Comparison of ENCODE assay signal across 8 cellular contexts in genomic region chr1:212858055-212858460, GRCh38. TPM values are rescaled to one million over a fixed set of nuclear protein-coding genes. Genes with fewer than 3 reads are reported as not detected.
DNase-seq lines count a peak whose midpoint lies in the region; ATAC-seq, FAIRE-seq and TF ChIP-seq lines count a peak whose summit lies in the region.

TSS of gene FLVCR1 (plus strand) at chr1:212858275. CDS start at chr1:212858453, 178 bp downstream.

- peak; percentile 78 to 89 (median 84) for DNase-seq in CD4-positive, alpha-beta T cell
- DNase-seq in NCI-H82 (lab: John Stamatoyannopoulos, UW) (peak; percentile 99), dermis blood vessel endothelial cell (peak; percentile 97), HepG2 (ENCODE audit: low spot score) (peak; percentile 93)
- peak; percentile 89 for DNase-seq in activated CD4-positive, alpha-beta T cell treated with anti-CD3 and anti-CD28 coated beads, Interleukin-2, amount 50 U/mL, for 4 hours
- DNase-seq in stimulated activated CD4-positive, alpha-beta T cell treated with anti-CD3 and anti-CD28 coated beads, Interleukin-2, amount 100 ng/mL, for 48 hours: peak; percentile 89 to 91

- H3K9ac ChIP-seq in HepG2 (ENCODE audit: insufficient read depth, low read depth, low read length): peak within 1 kb of the TSS; percentile 80

- peaks cover 28% of the 10 kb centered on the region for H3K36me3 Mint-ChIP-seq in CD4-positive, alpha-beta T cell (ENCODE audit: low read depth)

- H3K4me3 ChIP-seq in HepG2 (replicated peaks in 1 of 3; ENCODE audit: insufficient read depth in 1 of 3, low read depth in 2 of 3, low read length in 3 of 3): peak within 1 kb of the TSS; percentile 74 to 93 (median 90)

- TF ChIP-seq RAD21 in HepG2 (CRISPR knock-in tag; IDR thresholded peaks at IDR 0.05): 0 out of 2 replicates have a peak, but pooled peaks have one; percentile 38

- CTCF ChIA-PET in CD4-positive, alpha-beta T cell (lab: Charles Lee): no interaction called here
- CTCF ChIA-PET in HepG2 (lab: Yijun Ruan, JAX; ENCODE audit: low intra/inter-chr PET ratio, low total read pairs): no interaction called here

- no peaks in the 10 kb centered on the region for H3K27me3 Mint-ChIP-seq in CD4-positive, alpha-beta T cell

- TF ChIP-seq POLR2A in HepG2 (IDR thresholded peaks at IDR 0.05; ENCODE audit: insufficient read depth in 1 of 2, low read depth in 2 of 2, low read length in 2 of 2): peak; percentile 55 to 93; a peak in 2 of 4 replicates

- no peaks in the 10 kb centered on the region for H3K36me3 ChIP-seq in HepG2 (replicated peaks in 1 of 2; ENCODE audit: control insufficient read depth in 1 of 2, insufficient read depth in 2 of 2, low read length in 2 of 2)

- peaks cover 66% of the 10 kb centered on the region for H3K4me1 ChIP-seq in HepG2 (ENCODE audit: insufficient read depth, low read length)

- no peaks in the 10 kb centered on the region for H3K9me3 ChIP-seq in CD4-positive, alpha-beta T cell (ENCODE audit: control insufficient read depth, low read length)
- no peaks in the 10 kb centered on the region for H3K9me3 ChIP-seq in HepG2 (ENCODE audit: low read length)

- H3K27ac Mint-ChIP-seq in CD4-positive, alpha-beta T cell: peak within 1 kb of the TSS; percentile 89

- in situ Hi-C loops in HepG2 (cut with HindIII; ENCODE audit: extremely low pct_ligation_motif_present, low pct_unique_long_range_greater_than_20kb): loop anchor here (5.0 kb wide), 1 partner anchor 41 kb away; no protein-coding TSS in a partner anchor

- TF ChIP-seq EP300 in HepG2 (IDR thresholded peaks at IDR 0.05; ENCODE audit: low read depth in 2 of 2, low read length in 2 of 2): no peak
- TF ChIP-seq EP300 in HepG2 (CRISPR knock-in tag; IDR thresholded peaks at IDR 0.05; ENCODE audit: borderline replicate concordance): no peak

- POLR2A ChIA-PET in CD4-positive, alpha-beta T cell (lab: Charles Lee): interaction anchor here (0.5 to 2.0 kb wide), 12 partner anchors 15 to 823 kb away, joined by 3 to 15 read pairs (median 4); partner anchors contain the start of genes DTL, INTS7, NSL1 and TATDN3
- POLR2A ChIA-PET in HepG2 (lab: Yijun Ruan, JAX): interaction anchor here (0.6 to 7.2 kb wide), 23 partner anchors 10 to 250 kb away, joined by 3 to 80 read pairs (median 6); partner anchors contain the start of genes ATF3, NSL1, SPATA45 and TATDN3

- peak; percentile 95 for ATAC-seq in CD4-positive, alpha-beta T cell (ENCODE audit: poor library complexity)
- ATAC-seq in GM19452 (IDR thresholded peaks at IDR 0.05; ENCODE audit: unreplicated experiment) (peak; percentile 96), HG03575 (IDR thresholded peaks at IDR 0.05; ENCODE audit: extremely low read depth, insufficient number of reproducible peaks, low FRiP score, unreplicated experiment) (peak; percentile 66), HepG2 (peak; percentile 97)

- peaks cover 18% of the 10 kb centered on the region for H3K4me1 Mint-ChIP-seq in CD4-positive, alpha-beta T cell (ENCODE audit: low read depth)

- peak within 1 kb of the TSS; percentile 75 for H3K4me2 ChIP-seq in HepG2 (ENCODE audit: low read depth, low read length)

- no peak for TF ChIP-seq CTCF in CD4-positive, alpha-beta T cell (IDR thresholded peaks at IDR 0.05)
- no peak for TF ChIP-seq CTCF in HepG2 (CRISPR knock-in tag; IDR thresholded peaks at IDR 0.05)

- H3K79me2 ChIP-seq in HepG2 (ENCODE audit: insufficient read depth, low read length): peaks cover 52% of the 10 kb centered on the region

- no peaks in the 10 kb centered on the region for H3K27me3 ChIP-seq in CD4-positive, alpha-beta T cell (ENCODE audit: control insufficient read depth, insufficient read depth, low read length)
- H3K27me3 ChIP-seq in HepG2 (ENCODE audit: control insufficient read depth in 1 of 2, insufficient read depth in 2 of 2, low read length in 2 of 2): no peaks in the 10 kb centered on the region; a peak in 1 of 5 replicates

- H3K4me3 Mint-ChIP-seq in CD4-positive, alpha-beta T cell: peak within 1 kb of the TSS; percentile 72

- no peaks in the 10 kb centered on the region for H3K9me3 Mint-ChIP-seq in CD4-positive, alpha-beta T cell

- intact Hi-C loops in CD4-positive, alpha-beta T cell (cut with DNase I, micrococcal nuclease): loop anchor here in 1 of 2 experiments (2.0 to 10.0 kb wide), 4 partner anchors 154 to 443 kb away; partner anchors contain the start of genes PACC1 and RPS6KC1
- intact Hi-C loops in HepG2 (cut with micrococcal nuclease; ENCODE audit: unreplicated experiment): no loop called here

- no TSS peak for BruUV-seq in HepG2 (replicated peaks; lab: Mats Ljungman, UMichigan)

- FAIRE-seq in HepG2 (lab: Jason Lieb, UNC): peak; percentile 71

- H4K20me1 ChIP-seq in HepG2 (ENCODE audit: insufficient read depth, low read length): peaks cover 12% of the 10 kb centered on the region

- WGBS in HepG2 (ENCODE audit: low lambda C conversion rate): 0% methylated on average over 8 of the region's 50 CpGs

- peak within 1 kb of the TSS; percentile 55 for H3K27ac ChIP-seq in CD4-positive, alpha-beta T cell (ENCODE audit: low read depth, low read length)
- peak within 1 kb of the TSS; percentile 96 for H3K27ac ChIP-seq in HepG2 (ENCODE audit: extremely low read length, insufficient read depth, low read length)

- H2AFZ ChIP-seq in HepG2 (ENCODE audit: low read length): peak within 1 kb of the TSS; percentile 84

TF ChIP-seq in HepG2, 621 proteins besides CTCF, POLR2A, EP300 and RAD21 (continues in another document):
- TF ChIP-seq FLYWCH1 (CRISPR knock-in tag; IDR thresholded peaks at IDR 0.05): no peak
- no peak for TF ChIP-seq ZNF660 (CRISPR knock-in tag; IDR thresholded peaks at IDR 0.05; ENCODE audit: borderline replicate concordance, low read depth)
- no peak; the same call in 1 of the 2 replicates for TF ChIP-seq KAT7 (CRISPR knock-in tag; IDR thresholded peaks at IDR 0.05; ENCODE audit: borderline replicate concordance)
- TF ChIP-seq SMAD1 (CRISPR knock-in tag; IDR thresholded peaks at IDR 0.05; ENCODE audit: borderline replicate concordance, low read depth): no peak
- no peak for TF ChIP-seq ZNF513 (CRISPR knock-in tag; conservative IDR thresholded peaks at IDR 0.05)
- TF ChIP-seq MBD4 (IDR thresholded peaks at IDR 0.05; ENCODE audit: borderline replicate concordance, low read length): no peak
- TF ChIP-seq TMF1 (CRISPR knock-in tag; IDR thresholded peaks at IDR 0.05; ENCODE audit: low read depth): no peak; the same call in 1 of the 2 replicates
- TF ChIP-seq ARNT2 (CRISPR knock-in tag; IDR thresholded peaks at IDR 0.05; ENCODE audit: low read depth): peak; percentile 84
- TF ChIP-seq ZNF18 (CRISPR knock-in tag; IDR thresholded peaks at IDR 0.05; ENCODE audit: insufficient replicate concordance): peak; percentile 85
- peak; percentile 76 for TF ChIP-seq RFX5 (IDR thresholded peaks at IDR 0.05; ENCODE audit: low read depth, low read length)
- TF ChIP-seq REL (CRISPR knock-in tag; conservative IDR thresholded peaks at IDR 0.05): 0 out of 2 replicates have a peak, but pooled peaks have one; percentile 25

RNA-seq across cellular contexts. Expression of gene FLVCR1, which starts in this region (rescaled TPM):
- 1 to 10 TPM; 8.4 to 9.5 TPM for total RNA-seq in CD4-positive, alpha-beta T cell
- total RNA-seq in dermis blood vessel endothelial cell (15.6 and 16.2 TPM in 2 replicates), HepG2 (2016; rRNA removed; fragmentation: Illumina TruSeq; extraction: Trizol) (18.6 and 39.8 TPM in 2 replicates)
- total RNA-seq in HepG2 (2016; cell fraction: cytosol; rRNA removed; fragmentation: Illumina TruSeq; extraction: Trizol; ENCODE audit: low read depth): 41.7 and 44.4 TPM in 2 replicates
- total RNA-seq in HepG2 (2016; cell fraction: insoluble cytoplasmic fraction; rRNA removed; fragmentation: Illumina TruSeq; extraction: Trizol): 20.2 and 36.6 TPM in 2 replicates
- total RNA-seq in HepG2 (2016; cell fraction: membrane; rRNA removed; fragmentation: Illumina TruSeq; extraction: Trizol): 20.7 and 22.2 TPM in 2 replicates
- total RNA-seq in HepG2 (2016; cell fraction: nucleus; rRNA removed; fragmentation: Illumina TruSeq; extraction: Trizol): 42.5 and 47.7 TPM in 2 replicates
- 14.8 and 16.0 TPM in 2 replicates for polyA plus RNA-seq in HepG2 (2011; rRNA removed)
- polyA plus RNA-seq in HepG2 (2011; cell fraction: cytosol; rRNA removed): 6.6 and 8.7 TPM in 2 replicates
- polyA plus RNA-seq in HepG2 (2011; cell fraction: nucleus; rRNA removed): 15.2 and 15.3 TPM in 2 replicates
- polyA plus RNA-seq in HepG2 (2012): 11.8 and 22.8 TPM in 2 replicates
- polyA plus RNA-seq in HepG2 (2016; cell fraction: cytosol; fragmentation: Illumina TruSeq; extraction: Trizol; ENCODE audit: low read depth): 2.5 and 2.7 TPM in 2 replicates
- polyA plus RNA-seq in HepG2 (2016; cell fraction: insoluble cytoplasmic fraction; fragmentation: Illumina TruSeq; extraction: Trizol; ENCODE audit: low read depth): 12.8 and 14.8 TPM in 2 replicates
- 5.3 and 6.3 TPM in 2 replicates for polyA plus RNA-seq in HepG2 (2016; cell fraction: membrane; fragmentation: Illumina TruSeq; extraction: Trizol; ENCODE audit: low read depth)
- polyA plus RNA-seq in HepG2 (2016; cell fraction: nucleus; fragmentation: Illumina TruSeq; extraction: Trizol; ENCODE audit: insufficient read depth, low read depth): 59.2 and 59.9 TPM in 2 replicates
- polyA minus RNA-seq in HepG2 (2011; rRNA and poly(A)+ RNA removed; ENCODE audit: low replicate concordance): 59.0 and 72.7 TPM in 2 replicates
- polyA minus RNA-seq in HepG2 (2011; cell fraction: cytosol; rRNA and poly(A)+ RNA removed): 20.0 and 25.2 TPM in 2 replicates
- 23.2 and 31.6 TPM in 2 replicates for polyA minus RNA-seq in HepG2 (2011; cell fraction: nucleus; rRNA and poly(A)+ RNA removed)

Comparison
In these comparisons a context has a peak if more than half of its experiments do, and no peak if none do; other contexts are left out.
1. Peak in every context shown above with its lines: DNase-seq, ATAC-seq, H3K4me3 ChIP-seq and H3K27ac ChIP-seq.